In the genomic region with DNA sequence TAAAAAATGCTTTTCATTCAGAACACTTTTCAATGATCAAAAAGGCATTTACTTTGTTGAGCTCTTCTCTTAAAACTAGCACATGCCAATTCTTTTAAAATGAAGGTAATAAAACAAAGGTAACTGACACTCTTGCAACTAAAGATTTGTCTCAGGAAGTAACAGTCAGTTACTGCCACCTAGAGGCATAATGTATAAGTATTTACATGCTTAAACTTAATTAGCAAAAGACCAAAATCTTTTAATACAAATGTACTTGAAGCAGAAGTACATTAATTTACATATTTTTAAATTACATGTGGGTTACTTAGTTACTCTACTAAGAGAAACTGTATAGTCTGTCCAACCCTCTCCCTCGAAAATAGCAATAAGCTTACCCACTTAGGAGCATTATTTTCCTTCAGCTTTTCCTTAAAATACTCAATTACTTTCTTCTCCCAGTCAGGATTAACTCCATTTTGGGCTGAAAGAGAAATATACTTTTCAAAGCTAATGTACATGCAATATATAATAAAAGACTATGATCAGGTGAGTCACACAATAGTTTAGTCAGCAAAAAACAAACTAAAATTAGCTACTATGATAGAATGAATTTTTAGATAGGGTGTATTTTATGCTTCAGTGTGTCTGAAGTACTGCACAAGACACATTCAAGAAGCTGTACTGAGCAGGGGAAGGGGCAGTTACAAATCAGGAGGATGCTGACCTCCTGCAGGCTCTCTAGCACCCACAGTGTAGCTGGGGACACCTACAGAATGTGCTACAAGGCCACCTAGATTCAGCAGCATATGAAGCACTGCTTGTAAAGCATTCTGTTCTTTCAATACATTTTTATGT, we compare ENCODE assay signal across 8 cellular contexts. TPM values are rescaled to one million over a fixed set of nuclear protein-coding genes. Genes with fewer than 3 reads are reported as not detected.
A peak's percentile ranks its signal among the peaks of the same experiment; 100 is the strongest.
DNase-seq lines count a peak whose midpoint lies in the region; ATAC-seq and TF ChIP-seq lines count a peak whose summit lies in the region.

No MANE protein-coding gene starts in this region.

- H3K4me1 Mint-ChIP-seq in naive thymus-derived CD8-positive, alpha-beta T cell = peaks cover 14 to 35% (median 35%) of the 10 kb centered on the region in 4 donors

- peak overlapping the region in 7 of 10 donors; percentile 14 to 81 (median 54) for H3K27ac Mint-ChIP-seq in naive thymus-derived CD8-positive, alpha-beta T cell

- H3K36me3 Mint-ChIP-seq in naive thymus-derived CD8-positive, alpha-beta T cell = peaks cover 9 to 40% (median 14%) of the 10 kb centered on the region in 3 donors

- DNase-seq in Ammon's horn (ENCODE audit: low spot score) = peak; percentile 54
- peak; percentile 85 for DNase-seq in OCI-M1 (lab: John Stamatoyannopoulos, UW)
- DNase-seq in dermis blood vessel endothelial cell = peak; percentile 78
- peak in 3 of 10 donors; percentile 44 to 59 (median 54) for DNase-seq in naive thymus-derived CD8-positive, alpha-beta T cell
- no peak for DNase-seq in NCI-H524 treated with DMSO at 0.1 percent for 48 hours (lab: John Stamatoyannopoulos, UW)

- no peaks in the 10 kb centered on the region for H3K27me3 Mint-ChIP-seq in naive thymus-derived CD8-positive, alpha-beta T cell

- ATAC-seq in naive thymus-derived CD8-positive, alpha-beta T cell = peak; percentile 65 to 66
- ATAC-seq in HG03571 (IDR thresholded peaks at IDR 0.05; ENCODE audit: unreplicated experiment) = no peak
- ATAC-seq in GM18502 (IDR thresholded peaks at IDR 0.05; ENCODE audit: poor library complexity, unreplicated experiment) = no peak

- POLR2A ChIA-PET in naive thymus-derived CD8-positive, alpha-beta T cell (lab: Charles Lee) = interaction anchor here (1.0 to 1.5 kb wide), 2 partner anchors 13 to 134 kb away, joined by 4 to 5 read pairs; partner anchors contain the start of genes INPP5F and MCMBP

- H3K9me3 Mint-ChIP-seq in naive thymus-derived CD8-positive, alpha-beta T cell = peaks cover 0 to 11% (median 5%) of the 10 kb centered on the region in 9 donors

- TF ChIP-seq CTCF in GM12873 (IDR thresholded peaks at IDR 0.05; ENCODE audit: insufficient read depth, low read depth, low read length, missing control alignments) = peak; percentile 43

- H3K4me3 Mint-ChIP-seq in naive thymus-derived CD8-positive, alpha-beta T cell = no peak overlapping the region

RNA-seq across cellular contexts. Expression of gene MCMBP, which starts 13.0 kb away (rescaled TPM):
- 76.4 and 85.7 TPM in 2 replicates for total RNA-seq in dermis blood vessel endothelial cell
- 10 to 100 TPM; 48.2 to 50.9 TPM for total RNA-seq in naive thymus-derived CD8-positive, alpha-beta T cell
- polyA plus RNA-seq in naive thymus-derived CD8-positive, alpha-beta T cell = 10 to 100 TPM; 44.6 to 58.2 (median 57.2) TPM

RNA-seq across cellular contexts. Expression of gene SEC23IP, which starts 32.9 kb away (rescaled TPM):
- total RNA-seq in dermis blood vessel endothelial cell = 21.1 and 43.3 TPM in 2 replicates
- 10 to 100 TPM; 61.4 to 70.0 TPM for total RNA-seq in naive thymus-derived CD8-positive, alpha-beta T cell
- polyA plus RNA-seq in naive thymus-derived CD8-positive, alpha-beta T cell = 10 to 100 TPM; 39.6 to 42.3 (median 40.8) TPM

Comparison
In these comparisons a context has a peak if more than half of its experiments do, and no peak if none do; other contexts are left out.
1. ATAC-seq: peak in naive thymus-derived CD8-positive, alpha-beta T cell (2 of 2); none in HG03571 (single experiment) and GM18502 (single experiment).